1 cellular context compared by ENCODE assay signal in genomic region chr18:67282796-67283195, GRCh38.
TF ChIP-seq lines count a peak whose summit lies in the region.

No MANE protein-coding gene starts in this region.

TF ChIP-seq in IMR-90, 13 proteins besides CTCF, POLR2A, EP300 and RAD21:
- TF ChIP-seq ELK1 (IDR thresholded peaks at IDR 0.05; ENCODE audit: borderline replicate concordance, low read depth, low read length) (no peak), CEBPB (IDR thresholded peaks at IDR 0.05; ENCODE audit: low read depth, low read length) (peak; percentile 41; the same call in 1 of the 2 replicates), SMC3 (IDR thresholded peaks at IDR 0.05; ENCODE audit: low read depth, low read length) (no peak), MXI1 (IDR thresholded peaks at IDR 0.05; ENCODE audit: borderline replicate concordance, low read depth, low read length) (no peak), NFE2L2 (IDR thresholded peaks at IDR 0.05; ENCODE audit: low read depth, low read length) (no peak), USF2 (IDR thresholded peaks at IDR 0.05; ENCODE audit: low read depth, low read length) (no peak)
